ENCODE assay signal across 1 cellular context in genomic region chr3:132352556-132353143, GRCh38.
TF ChIP-seq lines count a peak whose summit lies in the region.

No MANE protein-coding gene starts in this region.

TF ChIP-seq in K562, 482 proteins besides CTCF, POLR2A, EP300 and RAD21 (continued from another document):
- TF ChIP-seq, protein P1, sequence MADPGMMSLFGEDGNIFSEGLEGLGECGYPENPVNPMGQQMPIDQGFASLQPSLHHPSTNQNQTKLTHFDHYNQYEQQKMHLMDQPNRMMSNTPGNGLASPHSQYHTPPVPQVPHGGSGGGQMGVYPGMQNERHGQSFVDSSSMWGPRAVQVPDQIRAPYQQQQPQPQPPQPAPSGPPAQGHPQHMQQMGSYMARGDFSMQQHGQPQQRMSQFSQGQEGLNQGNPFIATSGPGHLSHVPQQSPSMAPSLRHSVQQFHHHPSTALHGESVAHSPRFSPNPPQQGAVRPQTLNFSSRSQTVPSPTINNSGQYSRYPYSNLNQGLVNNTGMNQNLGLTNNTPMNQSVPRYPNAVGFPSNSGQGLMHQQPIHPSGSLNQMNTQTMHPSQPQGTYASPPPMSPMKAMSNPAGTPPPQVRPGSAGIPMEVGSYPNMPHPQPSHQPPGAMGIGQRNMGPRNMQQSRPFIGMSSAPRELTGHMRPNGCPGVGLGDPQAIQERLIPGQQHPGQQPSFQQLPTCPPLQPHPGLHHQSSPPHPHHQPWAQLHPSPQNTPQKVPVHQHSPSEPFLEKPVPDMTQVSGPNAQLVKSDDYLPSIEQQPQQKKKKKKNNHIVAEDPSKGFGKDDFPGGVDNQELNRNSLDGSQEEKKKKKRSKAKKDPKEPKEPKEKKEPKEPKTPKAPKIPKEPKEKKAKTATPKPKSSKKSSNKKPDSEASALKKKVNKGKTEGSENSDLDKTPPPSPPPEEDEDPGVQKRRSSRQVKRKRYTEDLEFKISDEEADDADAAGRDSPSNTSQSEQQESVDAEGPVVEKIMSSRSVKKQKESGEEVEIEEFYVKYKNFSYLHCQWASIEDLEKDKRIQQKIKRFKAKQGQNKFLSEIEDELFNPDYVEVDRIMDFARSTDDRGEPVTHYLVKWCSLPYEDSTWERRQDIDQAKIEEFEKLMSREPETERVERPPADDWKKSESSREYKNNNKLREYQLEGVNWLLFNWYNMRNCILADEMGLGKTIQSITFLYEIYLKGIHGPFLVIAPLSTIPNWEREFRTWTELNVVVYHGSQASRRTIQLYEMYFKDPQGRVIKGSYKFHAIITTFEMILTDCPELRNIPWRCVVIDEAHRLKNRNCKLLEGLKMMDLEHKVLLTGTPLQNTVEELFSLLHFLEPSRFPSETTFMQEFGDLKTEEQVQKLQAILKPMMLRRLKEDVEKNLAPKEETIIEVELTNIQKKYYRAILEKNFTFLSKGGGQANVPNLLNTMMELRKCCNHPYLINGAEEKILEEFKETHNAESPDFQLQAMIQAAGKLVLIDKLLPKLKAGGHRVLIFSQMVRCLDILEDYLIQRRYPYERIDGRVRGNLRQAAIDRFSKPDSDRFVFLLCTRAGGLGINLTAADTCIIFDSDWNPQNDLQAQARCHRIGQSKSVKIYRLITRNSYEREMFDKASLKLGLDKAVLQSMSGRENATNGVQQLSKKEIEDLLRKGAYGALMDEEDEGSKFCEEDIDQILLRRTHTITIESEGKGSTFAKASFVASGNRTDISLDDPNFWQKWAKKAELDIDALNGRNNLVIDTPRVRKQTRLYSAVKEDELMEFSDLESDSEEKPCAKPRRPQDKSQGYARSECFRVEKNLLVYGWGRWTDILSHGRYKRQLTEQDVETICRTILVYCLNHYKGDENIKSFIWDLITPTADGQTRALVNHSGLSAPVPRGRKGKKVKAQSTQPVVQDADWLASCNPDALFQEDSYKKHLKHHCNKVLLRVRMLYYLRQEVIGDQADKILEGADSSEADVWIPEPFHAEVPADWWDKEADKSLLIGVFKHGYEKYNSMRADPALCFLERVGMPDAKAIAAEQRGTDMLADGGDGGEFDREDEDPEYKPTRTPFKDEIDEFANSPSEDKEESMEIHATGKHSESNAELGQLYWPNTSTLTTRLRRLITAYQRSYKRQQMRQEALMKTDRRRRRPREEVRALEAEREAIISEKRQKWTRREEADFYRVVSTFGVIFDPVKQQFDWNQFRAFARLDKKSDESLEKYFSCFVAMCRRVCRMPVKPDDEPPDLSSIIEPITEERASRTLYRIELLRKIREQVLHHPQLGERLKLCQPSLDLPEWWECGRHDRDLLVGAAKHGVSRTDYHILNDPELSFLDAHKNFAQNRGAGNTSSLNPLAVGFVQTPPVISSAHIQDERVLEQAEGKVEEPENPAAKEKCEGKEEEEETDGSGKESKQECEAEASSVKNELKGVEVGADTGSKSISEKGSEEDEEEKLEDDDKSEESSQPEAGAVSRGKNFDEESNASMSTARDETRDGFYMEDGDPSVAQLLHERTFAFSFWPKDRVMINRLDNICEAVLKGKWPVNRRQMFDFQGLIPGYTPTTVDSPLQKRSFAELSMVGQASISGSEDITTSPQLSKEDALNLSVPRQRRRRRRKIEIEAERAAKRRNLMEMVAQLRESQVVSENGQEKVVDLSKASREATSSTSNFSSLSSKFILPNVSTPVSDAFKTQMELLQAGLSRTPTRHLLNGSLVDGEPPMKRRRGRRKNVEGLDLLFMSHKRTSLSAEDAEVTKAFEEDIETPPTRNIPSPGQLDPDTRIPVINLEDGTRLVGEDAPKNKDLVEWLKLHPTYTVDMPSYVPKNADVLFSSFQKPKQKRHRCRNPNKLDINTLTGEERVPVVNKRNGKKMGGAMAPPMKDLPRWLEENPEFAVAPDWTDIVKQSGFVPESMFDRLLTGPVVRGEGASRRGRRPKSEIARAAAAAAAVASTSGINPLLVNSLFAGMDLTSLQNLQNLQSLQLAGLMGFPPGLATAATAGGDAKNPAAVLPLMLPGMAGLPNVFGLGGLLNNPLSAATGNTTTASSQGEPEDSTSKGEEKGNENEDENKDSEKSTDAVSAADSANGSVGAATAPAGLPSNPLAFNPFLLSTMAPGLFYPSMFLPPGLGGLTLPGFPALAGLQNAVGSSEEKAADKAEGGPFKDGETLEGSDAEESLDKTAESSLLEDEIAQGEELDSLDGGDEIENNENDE (IDR thresholded peaks at IDR 0.05; ENCODE audit: low read depth, low read length): no peak
- TF ChIP-seq CCAR2 (IDR thresholded peaks at IDR 0.05; ENCODE audit: low read depth, low read length) (peak; percentile 97; the same call in 1 of the 2 replicates), ZSCAN32 (CRISPR knock-in tag; IDR thresholded peaks at IDR 0.05) (no peak), GATA2 (CRISPR knock-in tag; IDR thresholded peaks at IDR 0.05) (peak; percentile 57), SMC3 (conservative IDR thresholded peaks at IDR 0.05; ENCODE audit: insufficient read depth, low read depth, low read length) (peak; percentile 58; the same call in 1 of the 2 replicates), MAFG (tag; conservative IDR thresholded peaks at IDR 0.05) (0 out of 2 replicates have a peak, but pooled peaks have one; percentile 11), CC2D1A (IDR thresholded peaks at IDR 0.05) (0 out of 2 replicates have a peak, but pooled peaks have one; percentile 33), ZNF512 (tag; IDR thresholded peaks at IDR 0.05) (no peak), NFE2 (IDR thresholded peaks at IDR 0.05; ENCODE audit: low read depth) (peak; percentile 43)
- TF ChIP-seq, protein P2, sequence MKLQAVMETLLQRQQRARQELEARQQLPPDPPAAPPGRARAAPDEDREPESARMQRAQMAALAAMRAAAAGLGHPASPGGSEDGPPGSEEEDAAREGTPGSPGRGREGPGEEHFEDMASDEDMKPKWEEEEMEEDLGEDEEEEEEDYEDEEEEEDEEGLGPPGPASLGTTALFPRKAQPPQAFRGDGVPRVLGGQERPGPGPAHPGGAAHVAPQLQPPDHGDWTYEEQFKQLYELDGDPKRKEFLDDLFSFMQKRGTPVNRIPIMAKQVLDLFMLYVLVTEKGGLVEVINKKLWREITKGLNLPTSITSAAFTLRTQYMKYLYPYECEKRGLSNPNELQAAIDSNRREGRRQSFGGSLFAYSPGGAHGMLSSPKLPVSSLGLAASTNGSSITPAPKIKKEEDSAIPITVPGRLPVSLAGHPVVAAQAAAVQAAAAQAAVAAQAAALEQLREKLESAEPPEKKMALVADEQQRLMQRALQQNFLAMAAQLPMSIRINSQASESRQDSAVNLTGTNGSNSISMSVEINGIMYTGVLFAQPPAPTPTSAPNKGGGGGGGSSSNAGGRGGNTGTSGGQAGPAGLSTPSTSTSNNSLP (IDR thresholded peaks at IDR 0.05; ENCODE audit: borderline replicate concordance, low read depth, low read length): 0 out of 2 replicates have a peak, but pooled peaks have one; percentile 54
TF ChIP-seq in K562: peak in this region for 9.
